Comparison of ENCODE assay signal across 18 cellular contexts in the genomic region with DNA sequence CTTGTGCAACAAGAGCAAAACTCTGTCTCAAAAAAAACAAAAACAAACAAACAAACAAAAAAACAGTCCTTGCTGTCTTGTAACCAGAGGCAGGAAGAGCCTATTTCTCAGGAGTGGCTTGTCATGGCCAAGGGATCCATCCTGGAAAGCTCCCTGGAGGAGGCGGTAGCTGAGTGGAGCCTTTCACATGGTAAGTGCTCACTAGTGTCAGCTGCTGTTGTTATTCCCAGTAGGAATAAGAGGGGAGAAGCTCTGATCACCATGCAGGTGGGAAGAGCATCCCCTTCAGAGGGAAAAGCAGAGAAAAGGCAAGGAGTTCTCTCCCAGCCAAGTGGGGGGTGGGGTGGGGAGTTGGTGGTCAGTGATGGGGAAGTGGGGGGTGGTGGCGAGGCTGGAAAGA. TPM values are rescaled to one million over a fixed set of nuclear protein-coding genes. Genes with fewer than 3 reads are reported as not detected.
"Had no signal": no experiment of that assay in that cellular context is flagged by ENCODE, and none has a peak within 500 bp of the region (broad histone marks: within the 10 kb centered on the region; RNA-seq: fewer than 3 reads in every experiment).

No MANE protein-coding gene starts in this region.

- H3K27ac Mint-ChIP-seq: activated CD8-positive, alpha-beta T cell treated with anti-CD3 and anti-CD28 coated beads, Interleukin-2, amount 10 ng/mL, durations not matched to agents 7 days and 5 days; activated T-helper 1 cell treated with anti-CD3 and anti-CD28 coated beads, Interleukin-12 subunit alpha, Interleukin-12 subunit beta, Interleukin-2, Interleukin-4 antibody, amounts not matched to agents 30 ng/mL and 10 ng/mL and 1 ng/mL, durations not matched to agents 14 hours and 24 hours and 36 hours; stimulated activated naive CD8-positive, alpha-beta T cell treated with anti-CD3 and anti-CD28 coated beads, Interleukin-15, Interleukin-2, amounts not matched to agents 100 ng/mL and 50 ng/mL, for 24 hours; T-helper 1 cell treated with Interleukin-12 subunit alpha and Interleukin-12 subunit beta and Interleukin-4 antibody, amounts not matched to agents 30 μg/mL and 1 μg/mL, for 36 hours had no signal

- H3K9me3 Mint-ChIP-seq: activated T-helper 1 cell treated with anti-CD3 and anti-CD28 coated beads, Interleukin-12 subunit alpha, Interleukin-12 subunit beta, Interleukin-2, Interleukin-4 antibody, amounts not matched to agents 30 ng/mL and 10 ng/mL and 1 ng/mL, durations not matched to agents 14 hours and 24 hours and 36 hours; nephron; stimulated activated naive CD8-positive, alpha-beta T cell treated with anti-CD3 and anti-CD28 coated beads, Interleukin-15, Interleukin-2, amounts not matched to agents 100 ng/mL and 50 ng/mL, for 24 hours; T-helper 1 cell treated with Interleukin-12 subunit alpha and Interleukin-12 subunit beta and Interleukin-4 antibody, amounts not matched to agents 30 μg/mL and 1 μg/mL, for 36 hours had no signal

- H3K27me3 ChIP-seq: adrenal gland, esophagus squamous epithelium, right lobe of liver had no signal

- H3K27ac ChIP-seq: WERI-Rb-1 had no signal

- H3K36me3 ChIP-seq: adrenal gland, esophagus squamous epithelium, right lobe of liver, WERI-Rb-1 had no signal

- H3K4me3 ChIP-seq: adrenal gland, esophagus squamous epithelium, psoas muscle, right lobe of liver had no signal

- DNase-seq: activated CD4-positive, alpha-beta T cell treated with anti-CD3 and anti-CD28 coated beads for 4 hours; activated CD8-positive, alpha-beta T cell treated with anti-CD3 and anti-CD28 coated beads, Interleukin-2, amount 10 ng/mL, durations not matched to agents 7 days and 5 days; activated naive CD4-positive, alpha-beta T cell treated with anti-CD3 and anti-CD28 coated beads, Interleukin-2, amount 50 U/mL, for 16 hours; esophagus squamous epithelium; hippocampal formation; kidney glomerular epithelial cell; mesendoderm; psoas muscle; WERI-Rb-1 had no signal

- H3K9me3 ChIP-seq: adrenal gland, esophagus squamous epithelium, psoas muscle, right lobe of liver had no signal

- ATAC-seq: activated CD8-positive, alpha-beta T cell treated with anti-CD3 and anti-CD28 coated beads, Interleukin-2, amount 10 ng/mL, durations not matched to agents 7 days and 5 days; left ventricle myocardium superior; psoas muscle; right lobe of liver; SK-N-SH treated with all-trans-retinoic acid at 6 μM for 48 hours had no signal

- H3K4me3 Mint-ChIP-seq: activated CD8-positive, alpha-beta T cell treated with anti-CD3 and anti-CD28 coated beads, Interleukin-2, amount 10 ng/mL, durations not matched to agents 7 days and 5 days; activated T-helper 1 cell treated with anti-CD3 and anti-CD28 coated beads, Interleukin-12 subunit alpha, Interleukin-12 subunit beta, Interleukin-2, Interleukin-4 antibody, amounts not matched to agents 30 ng/mL and 10 ng/mL and 1 ng/mL, durations not matched to agents 14 hours and 24 hours and 36 hours; nephron; stimulated activated naive CD8-positive, alpha-beta T cell treated with anti-CD3 and anti-CD28 coated beads, Interleukin-15, Interleukin-2, amounts not matched to agents 100 ng/mL and 50 ng/mL, for 24 hours; T-helper 1 cell treated with Interleukin-12 subunit alpha and Interleukin-12 subunit beta and Interleukin-4 antibody, amounts not matched to agents 30 μg/mL and 1 μg/mL, for 36 hours had no signal

RNA-seq across cellular contexts. Expression of a gene that starts 54.6 kb away (rescaled TPM):
- total RNA-seq: activated CD8-positive, alpha-beta T cell treated with anti-CD3 and anti-CD28 coated beads, Interleukin-2, amount 10 ng/mL, durations not matched to agents 7 days and 5 days; activated T-helper 1 cell treated with anti-CD3 and anti-CD28 coated beads, Interleukin-12 subunit alpha, Interleukin-12 subunit beta, Interleukin-2, Interleukin-4 antibody, amounts not matched to agents 30 ng/mL and 10 ng/mL and 1 ng/mL, durations not matched to agents 14 hours and 24 hours and 36 hours; left ventricle myocardium superior; osteoblast; psoas muscle had no signal
